ENCODE assay signal across 9 cellular contexts in the genomic region with DNA sequence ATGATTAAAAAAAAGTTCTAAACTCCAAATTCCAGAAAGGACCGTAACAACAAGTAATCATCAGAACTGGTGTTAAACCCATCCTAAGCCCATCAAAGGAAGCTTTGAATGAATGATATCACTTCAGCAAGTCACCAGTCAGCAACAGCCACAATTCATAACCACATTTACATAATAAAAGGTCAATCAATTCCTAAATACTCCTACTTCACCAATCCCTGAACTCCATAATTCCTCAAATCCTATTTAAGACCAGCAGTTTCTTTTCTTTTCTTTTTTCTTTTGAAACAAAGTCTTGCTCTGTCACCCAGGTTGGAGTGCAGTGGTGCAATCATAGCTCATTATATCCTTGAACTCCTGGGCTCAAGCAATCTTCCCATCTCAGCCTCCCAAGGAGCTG.
"Had no signal": no experiment of that assay in that cellular context is flagged by ENCODE, and none has a peak within 500 bp of the region (broad histone marks: within the 10 kb centered on the region; RNA-seq: fewer than 3 reads in every experiment).

No MANE protein-coding gene starts in this region.

- DNase-seq: GM23248, H7, HCEC 1CT, Karpas-422, KBM-7 had no signal

- H2AFZ ChIP-seq: GM23248 had no signal

- H3K9ac ChIP-seq: GM23248, KMS-11 had no signal

- FAIRE-seq: HepG2 had no signal

- H3K4me3 ChIP-seq: GM23248 had no signal

- H3K4me2 ChIP-seq: KMS-11 had no signal

- H3K4me3 Mint-ChIP-seq: IgD-negative memory B cell had no signal

- H3K27ac Mint-ChIP-seq: IgD-negative memory B cell had no signal

- H3K27ac ChIP-seq: GM23248, HL-60, KMS-11 had no signal

- H3K27me3 Mint-ChIP-seq: IgD-negative memory B cell had no signal

- ATAC-seq: HepG2 had no signal
